Comparison of ENCODE assay signal across 8 cellular contexts in genomic region chr6:7052441-7052936, GRCh38. TPM values are rescaled to one million over a fixed set of nuclear protein-coding genes. Genes with fewer than 3 reads are reported as not detected.
DNase-seq lines count a peak whose midpoint lies in the region; ATAC-seq and TF ChIP-seq lines count a peak whose summit lies in the region.

No MANE protein-coding gene starts in this region.

- H3K36me3 Mint-ChIP-seq in MCF 10A (ENCODE audit: insufficient read depth, unreplicated experiment) = no peaks in the 10 kb centered on the region

- CTCF ChIA-PET in MCF 10A (lab: Yijun Ruan, JAX) = no interaction called here

- H3K4me3 Mint-ChIP-seq in MCF 10A (ENCODE audit: unreplicated experiment) = no peak overlapping the region

- BruUV-seq in MCF 10A (replicated peaks; lab: Mats Ljungman, UMichigan) = no TSS peak

- intact Hi-C loops in MCF 10A (cut with micrococcal nuclease) = loop anchor here (10.0 kb wide), 1 partner anchor 268 kb away; no protein-coding TSS in a partner anchor

- peaks cover 30% of the 10 kb centered on the region for H3K27me3 ChIP-seq in iPS-20b (ENCODE audit: insufficient read depth, low read length)

- no peaks in the 10 kb centered on the region for H3K9me3 Mint-ChIP-seq in MCF 10A (ENCODE audit: unreplicated experiment)

- no peaks in the 10 kb centered on the region for H3K9me3 ChIP-seq in iPS-20b (ENCODE audit: insufficient read depth, low read depth, low read length)

- H3K27ac ChIP-seq in iPS-20b (ENCODE audit: low read length) = no peak overlapping the region

- peak overlapping the region; percentile 54 for H3K27ac Mint-ChIP-seq in MCF 10A (ENCODE audit: low read depth, unreplicated experiment)

- peaks cover 31% of the 10 kb centered on the region for H3K4me1 Mint-ChIP-seq in MCF 10A (ENCODE audit: insufficient read depth, unreplicated experiment)

- H3K36me3 ChIP-seq in iPS-20b (ENCODE audit: insufficient read depth, low read depth, low read length) = no peaks in the 10 kb centered on the region

- H3K4me1 ChIP-seq in iPS-20b (ENCODE audit: insufficient read depth, low read length) = peaks cover 5% of the 10 kb centered on the region; the same call in 1 of the 2 replicates

- no peak for ATAC-seq in GM18517 (IDR thresholded peaks at IDR 0.05; ENCODE audit: unreplicated experiment)
- no peak for ATAC-seq in GM18520 (IDR thresholded peaks at IDR 0.05; ENCODE audit: unreplicated experiment)

- H3K27me3 Mint-ChIP-seq in MCF 10A (ENCODE audit: insufficient read depth, unreplicated experiment) = no peaks in the 10 kb centered on the region

- H3K9ac ChIP-seq in iPS-20b (ENCODE audit: low read depth, low read length) = peak overlapping the region; percentile 26; the same call in 1 of the 2 replicates

- TF ChIP-seq CTCF in MCF 10A (IDR thresholded peaks at IDR 0.05; ENCODE audit: unreplicated experiment) (no peak), retinal pigment epithelial cell (conservative IDR thresholded peaks at IDR 0.05; ENCODE audit: low read depth, low read length) (no peak)

- POLR2A ChIA-PET in MCF 10A (lab: Yijun Ruan, JAX) = interaction anchor here (0.6 kb wide), 1 partner anchor 453 kb away, joined by 3 read pairs; no protein-coding TSS in a partner anchor

- H3K4me3 ChIP-seq in iPS-20b (ENCODE audit: low read length) (peak overlapping the region; percentile 79), retinal pigment epithelial cell (ENCODE audit: low read length) (peak overlapping the region; percentile 53)

- peak; percentile 32 for DNase-seq in NCI-H510A (lab: John Stamatoyannopoulos, UW)
- no peak for DNase-seq in NCI-H510A treated with DMSO at 0.1 percent for 48 hours (lab: John Stamatoyannopoulos, UW)
- peak; percentile 80 for DNase-seq in NCI-H2196 (lab: John Stamatoyannopoulos, UW; ENCODE audit: unreplicated experiment)
- DNase-seq in MCF 10A (ENCODE audit: unreplicated experiment) = no peak
- no peak for DNase-seq in retinal pigment epithelial cell (ENCODE audit: low read depth)

RNA-seq across cellular contexts. Expression of gene RREB1, which starts 55.3 kb away (rescaled TPM):
- total RNA-seq in MCF 10A (2022) = 51.8 and 53.5 TPM in 2 replicates

Comparison
In these comparisons a context has a peak if more than half of its experiments do, and no peak if none do; other contexts are left out.
1. DNase-seq: peak in NCI-H510A (single experiment) and NCI-H2196 (single experiment); none in NCI-H510A treated with DMSO at 0.1 percent for 48 hours (single experiment), MCF 10A (single experiment) and retinal pigment epithelial cell (single experiment).